In the genomic region with DNA sequence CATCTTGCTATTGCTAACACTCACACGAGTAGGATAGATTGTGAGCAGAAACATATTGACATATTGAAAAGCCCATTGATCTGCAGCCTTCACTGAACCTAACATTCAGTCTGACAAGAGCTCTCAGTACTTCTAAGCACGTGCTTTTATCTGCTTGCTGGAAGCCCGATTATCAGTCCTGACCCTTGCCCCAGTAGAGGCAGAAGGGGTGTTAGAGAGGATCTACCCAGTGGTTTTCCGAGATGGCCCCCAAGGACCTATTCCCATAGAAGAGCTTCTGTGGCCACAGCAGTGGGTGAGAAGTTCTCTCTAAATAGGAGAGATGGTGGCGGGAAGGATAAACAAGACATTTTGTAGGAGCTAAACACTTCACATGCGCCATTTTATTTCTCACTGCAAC, we compare ENCODE assay signal across 11 cellular contexts.
"Had no signal": no experiment of that assay in that cellular context is flagged by ENCODE, and none has a peak within 500 bp of the region (broad histone marks: within the 10 kb centered on the region; RNA-seq: fewer than 3 reads in every experiment).

No MANE protein-coding gene starts in this region.

- H3K9ac ChIP-seq: GM23248 had no signal

- H3K9me3 ChIP-seq: HAP-1 had no signal

- DNase-seq: GM23248, GOT3, H7, H9, HCEC 1CT, HFFc6 had no signal

- H3K4me1 ChIP-seq: HAP-1 had no signal

- H3K27ac ChIP-seq: GM23248 had no signal

- H3K27ac Mint-ChIP-seq: GM23338, H9, HFFc6 had no signal

- H2AFZ ChIP-seq: GM23248, GM23338 had no signal

- FAIRE-seq: H1, H54 had no signal

- H3K4me3 Mint-ChIP-seq: GM23338, H9, HFFc6 had no signal

- ATAC-seq: GM23338, HCT116 had no signal

- H3K4me1 Mint-ChIP-seq: GM23338, H9 had no signal

- H3K4me2 ChIP-seq: GM23338 had no signal

- H3K9me3 Mint-ChIP-seq: H9 had no signal

- H3K36me3 ChIP-seq: HAP-1 had no signal

- H3K4me3 ChIP-seq: GM23248, GM23338, HAP-1 had no signal
